Comparison of ENCODE assay signal across 18 cellular contexts in the genomic region with DNA sequence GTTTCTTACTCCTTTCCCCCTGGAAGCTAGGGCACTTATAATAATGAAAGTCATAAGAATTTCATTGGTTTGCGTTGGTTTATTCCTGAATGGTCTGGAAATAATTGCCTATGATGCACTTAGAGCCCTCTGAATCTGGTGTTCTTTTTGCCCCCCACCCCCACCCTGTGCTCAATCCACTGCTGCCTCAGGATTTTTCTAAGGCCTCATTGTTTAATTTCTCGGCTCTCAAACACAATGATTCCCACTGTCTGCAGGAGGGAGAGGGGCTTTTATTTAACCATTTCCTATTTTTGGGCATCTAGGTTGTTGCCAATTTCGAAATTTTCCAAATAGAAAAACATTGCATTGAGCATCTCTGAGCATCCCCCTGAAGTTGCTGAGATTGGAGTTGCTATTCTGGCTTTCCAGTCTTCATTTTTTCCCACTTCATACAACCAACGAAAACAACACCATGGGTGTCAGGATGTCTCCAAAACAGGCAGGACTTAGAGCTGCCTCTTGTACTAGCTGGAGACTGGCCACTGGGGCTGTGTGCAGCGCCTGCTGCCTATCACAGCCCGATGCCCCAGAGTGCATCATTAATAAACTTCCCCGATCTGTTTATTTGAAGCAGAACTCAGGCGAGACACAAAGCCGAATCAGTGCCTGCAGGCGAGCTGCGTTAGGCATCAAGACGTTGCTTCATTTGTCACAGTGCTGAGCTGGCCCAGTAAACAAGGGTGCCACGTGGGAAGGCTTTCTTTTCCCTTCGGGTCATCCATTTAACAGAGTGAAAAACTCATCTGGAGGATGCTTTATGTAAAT. TPM values are rescaled to one million over a fixed set of nuclear protein-coding genes. Genes with fewer than 3 reads are reported as not detected.
A peak's percentile ranks its signal among the peaks of the same experiment; 100 is the strongest.
DNase-seq lines count a peak whose midpoint lies in the region; ATAC-seq and TF ChIP-seq lines count a peak whose summit lies in the region.
"Had no signal": no experiment of that assay in that cellular context is flagged by ENCODE, and none has a peak within 500 bp of the region (broad histone marks: within the 10 kb centered on the region; RNA-seq: fewer than 3 reads in every experiment).

No MANE protein-coding gene starts in this region.

- no peaks in the 10 kb centered on the region for H4K20me1 ChIP-seq in BLaER1
- no peaks in the 10 kb centered on the region for H4K20me1 ChIP-seq in osteoblast (ENCODE audit: insufficient read depth, low read length)

- TF ChIP-seq CTCF in osteoblast (IDR thresholded peaks at IDR 0.05; ENCODE audit: extremely low read depth, low read depth, low read length) = no peak
- TF ChIP-seq CTCF in mesothelial cell of epicardium (IDR thresholded peaks at IDR 0.05; ENCODE audit: unreplicated experiment) = no peak
- no peak for TF ChIP-seq CTCF in RWPE1 (conservative IDR thresholded peaks at IDR 0.05; ENCODE audit: low read depth)

- H3K27ac ChIP-seq in BLaER1 = no peak overlapping the region
- H3K27ac ChIP-seq in osteoblast (ENCODE audit: low read depth, low read length) = no peak overlapping the region
- H3K27ac ChIP-seq in RWPE1 = no peak overlapping the region
- H3K27ac ChIP-seq: C4-2B, gastrocnemius medialis, left lung had no signal

- DNase-seq in fibroblast of gingiva (ENCODE audit: low read depth) (peak; percentile 79), osteoblast (ENCODE audit: insufficient read length, low spot score, missing footprints) (peak; percentile 88), mesothelial cell of epicardium (ENCODE audit: low spot score in 2 of 2, unreplicated experiment in 2 of 2) (no peak), RWPE1 (ENCODE audit: low spot score) (no peak), iPS-NIHi11 (ENCODE audit: low spot score) (no peak)
- DNase-seq: activated CD4-positive, alpha-beta T cell treated with anti-CD3 and anti-CD28 coated beads, Interleukin-2, amount 10 ng/mL, durations not matched to agents 24 days and 14 days; cerebellar nuclear complex; gastrocnemius medialis; KG1; left lung; NCI-H2107; stimulated activated CD8-positive, alpha-beta memory T cell treated with anti-CD3 and anti-CD28 coated beads, Interleukin-4, amount 100 ng/mL, for 48 hours had no signal

- H3K79me2 ChIP-seq in osteoblast (ENCODE audit: insufficient read depth, low read length) = no peaks in the 10 kb centered on the region

- no peak overlapping the region for H3K27ac Mint-ChIP-seq in mesothelial cell of epicardium
- H3K27ac Mint-ChIP-seq: activated CD4-positive, alpha-beta T cell treated with anti-CD3 and anti-CD28 coated beads, Interleukin-2, amount 10 ng/mL, durations not matched to agents 24 days and 14 days; activated T-helper 1 cell treated with anti-CD3 and anti-CD28 coated beads, Interleukin-12 subunit alpha, Interleukin-12 subunit beta, Interleukin-2, Interleukin-4 antibody, amounts not matched to agents 30 ng/mL and 10 ng/mL and 1 ng/mL, durations not matched to agents 14 hours and 24 hours and 36 hours had no signal

- H3K4me1 ChIP-seq in BLaER1 = peaks cover 38% of the 10 kb centered on the region
- no peaks in the 10 kb centered on the region for H3K4me1 ChIP-seq in osteoblast (ENCODE audit: insufficient read depth, low read length)

- peak overlapping the region; percentile 46 for H3K4me2 ChIP-seq in BLaER1
- peak overlapping the region; percentile 55 for H3K4me2 ChIP-seq in osteoblast (ENCODE audit: insufficient read depth, low read length)

- no peaks in the 10 kb centered on the region for H3K36me3 ChIP-seq in BLaER1
- no peaks in the 10 kb centered on the region for H3K36me3 ChIP-seq in osteoblast (ENCODE audit: insufficient read depth, low read length)
- H3K36me3 ChIP-seq: gastrocnemius medialis, left lung had no signal

- ATAC-seq in SK-N-SH treated with all-trans-retinoic acid at 6 μM for 48 hours = peak; percentile 57; the same call in 1 of the 3 replicates
- ATAC-seq in GM19023 (IDR thresholded peaks at IDR 0.05; ENCODE audit: unreplicated experiment) = no peak
- ATAC-seq: gastrocnemius medialis, left lung had no signal

- no peak overlapping the region for H3K4me3 Mint-ChIP-seq in mesothelial cell of epicardium
- H3K4me3 Mint-ChIP-seq: activated CD4-positive, alpha-beta T cell treated with anti-CD3 and anti-CD28 coated beads, Interleukin-2, amount 10 ng/mL, durations not matched to agents 24 days and 14 days; activated T-helper 1 cell treated with anti-CD3 and anti-CD28 coated beads, Interleukin-12 subunit alpha, Interleukin-12 subunit beta, Interleukin-2, Interleukin-4 antibody, amounts not matched to agents 30 ng/mL and 10 ng/mL and 1 ng/mL, durations not matched to agents 14 hours and 24 hours and 36 hours had no signal

- CTCF ChIA-PET in RWPE1 (lab: Yijun Ruan, JAX) = interaction anchor here (0.6 to 1.6 kb wide), 3 partner anchors 9 to 22 kb away, joined by 3 to 4 read pairs (median 3); no protein-coding TSS in a partner anchor

- H3K27me3 ChIP-seq in BLaER1 (no peaks in the 10 kb centered on the region), osteoblast (ENCODE audit: insufficient read depth, low read length) (no peaks in the 10 kb centered on the region)
- H3K27me3 ChIP-seq: gastrocnemius medialis, left lung had no signal

- H3K27me3 Mint-ChIP-seq in mesothelial cell of epicardium (ENCODE audit: low read depth) = no peaks in the 10 kb centered on the region
- H3K27me3 Mint-ChIP-seq: activated CD4-positive, alpha-beta T cell treated with anti-CD3 and anti-CD28 coated beads, Interleukin-2, amount 10 ng/mL, durations not matched to agents 24 days and 14 days had no signal

- no peak overlapping the region for H3K9ac ChIP-seq in BLaER1

- H3K4me3 ChIP-seq in BLaER1 = no peak overlapping the region
- peak overlapping the region; percentile 48 for H3K4me3 ChIP-seq in osteoblast (ENCODE audit: insufficient read depth, low read length)
- H3K4me3 ChIP-seq: gastrocnemius medialis, left lung had no signal

- H3K9me3 ChIP-seq in BLaER1 (peaks cover 26% of the 10 kb centered on the region), osteoblast (ENCODE audit: low read depth, low read length) (peaks cover 10% of the 10 kb centered on the region)

- peak overlapping the region; percentile 77 for H2AFZ ChIP-seq in osteoblast (ENCODE audit: low read length)

- H3K4me1 Mint-ChIP-seq in mesothelial cell of epicardium = no peaks in the 10 kb centered on the region
- H3K4me1 Mint-ChIP-seq: activated CD4-positive, alpha-beta T cell treated with anti-CD3 and anti-CD28 coated beads, Interleukin-2, amount 10 ng/mL, durations not matched to agents 24 days and 14 days had no signal

- H3K9me3 Mint-ChIP-seq in mesothelial cell of epicardium = peaks cover 14% of the 10 kb centered on the region
- H3K9me3 Mint-ChIP-seq: activated CD4-positive, alpha-beta T cell treated with anti-CD3 and anti-CD28 coated beads, Interleukin-2, amount 10 ng/mL, durations not matched to agents 24 days and 14 days had no signal

- H3K36me3 Mint-ChIP-seq in mesothelial cell of epicardium = no peaks in the 10 kb centered on the region

- POLR2A ChIA-PET in RWPE1 (lab: Yijun Ruan, JAX; ENCODE audit: low non-redundant PET) = no interaction called here

TF ChIP-seq in SK-N-SH treated with all-trans-retinoic acid at 6 μM for 48 hours, 23 proteins besides CTCF, POLR2A, EP300 and RAD21 (continues in another document):
- no peak for TF ChIP-seq ZNF8 (CRISPR knock-in tag; IDR thresholded peaks at IDR 0.05)
- TF ChIP-seq PATZ1 (CRISPR knock-in tag; IDR thresholded peaks at IDR 0.05; ENCODE audit: borderline replicate concordance) = no peak
- TF ChIP-seq BACH2 (CRISPR knock-in tag; IDR thresholded peaks at IDR 0.05; ENCODE audit: borderline replicate concordance) = no peak
- TF ChIP-seq, protein P1, sequence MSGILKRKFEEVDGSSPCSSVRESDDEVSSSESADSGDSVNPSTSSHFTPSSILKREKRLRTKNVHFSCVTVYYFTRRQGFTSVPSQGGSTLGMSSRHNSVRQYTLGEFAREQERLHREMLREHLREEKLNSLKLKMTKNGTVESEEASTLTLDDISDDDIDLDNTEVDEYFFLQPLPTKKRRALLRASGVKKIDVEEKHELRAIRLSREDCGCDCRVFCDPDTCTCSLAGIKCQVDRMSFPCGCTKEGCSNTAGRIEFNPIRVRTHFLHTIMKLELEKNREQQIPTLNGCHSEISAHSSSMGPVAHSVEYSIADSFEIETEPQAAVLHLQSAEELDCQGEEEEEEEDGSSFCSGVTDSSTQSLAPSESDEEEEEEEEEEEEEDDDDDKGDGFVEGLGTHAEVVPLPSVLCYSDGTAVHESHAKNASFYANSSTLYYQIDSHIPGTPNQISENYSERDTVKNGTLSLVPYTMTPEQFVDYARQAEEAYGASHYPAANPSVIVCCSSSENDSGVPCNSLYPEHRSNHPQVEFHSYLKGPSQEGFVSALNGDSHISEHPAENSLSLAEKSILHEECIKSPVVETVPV (CRISPR knock-in tag; IDR thresholded peaks at IDR 0.05) = no peak
- no peak for TF ChIP-seq ZFP3 (CRISPR knock-in tag; IDR thresholded peaks at IDR 0.05)
- TF ChIP-seq, protein P2, sequence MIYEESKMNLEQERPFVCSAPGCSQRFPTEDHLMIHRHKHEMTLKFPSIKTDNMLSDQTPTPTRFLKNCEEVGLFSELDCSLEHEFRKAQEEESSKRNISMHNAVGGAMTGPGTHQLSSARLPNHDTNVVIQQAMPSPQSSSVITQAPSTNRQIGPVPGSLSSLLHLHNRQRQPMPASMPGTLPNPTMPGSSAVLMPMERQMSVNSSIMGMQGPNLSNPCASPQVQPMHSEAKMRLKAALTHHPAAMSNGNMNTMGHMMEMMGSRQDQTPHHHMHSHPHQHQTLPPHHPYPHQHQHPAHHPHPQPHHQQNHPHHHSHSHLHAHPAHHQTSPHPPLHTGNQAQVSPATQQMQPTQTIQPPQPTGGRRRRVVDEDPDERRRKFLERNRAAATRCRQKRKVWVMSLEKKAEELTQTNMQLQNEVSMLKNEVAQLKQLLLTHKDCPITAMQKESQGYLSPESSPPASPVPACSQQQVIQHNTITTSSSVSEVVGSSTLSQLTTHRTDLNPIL (CRISPR knock-in tag; IDR thresholded peaks at IDR 0.05; ENCODE audit: low read depth) = no peak
- no peak for TF ChIP-seq ZFP30 (CRISPR knock-in tag; IDR thresholded peaks at IDR 0.05)
- no peak for TF ChIP-seq ZNF70 (CRISPR knock-in tag; IDR thresholded peaks at IDR 0.05)

RNA-seq across cellular contexts. Expression of gene PCARE, which starts 1.8 kb away (rescaled TPM):
- total RNA-seq in osteoblast (not detected in 2 replicates), mesothelial cell of epicardium (0.07 to 0.22 TPM (median 0.09 TPM) in 3 replicates)
- total RNA-seq: activated CD4-positive, alpha-beta T cell treated with anti-CD3 and anti-CD28 coated beads, Interleukin-2, amount 10 ng/mL, durations not matched to agents 24 days and 14 days; activated T-helper 1 cell treated with anti-CD3 and anti-CD28 coated beads, Interleukin-12 subunit alpha, Interleukin-12 subunit beta, Interleukin-2, Interleukin-4 antibody, amounts not matched to agents 30 ng/mL and 10 ng/mL and 1 ng/mL, durations not matched to agents 14 hours and 24 hours and 36 hours; T-helper 1 cell treated with Interleukin-12 subunit alpha and Interleukin-12 subunit beta and Interleukin-4 antibody, amounts not matched to agents 30 ng/mL and 1 ng/mL, for 36 hours had no signal

RNA-seq across cellular contexts. Expression of gene CLIP4, which starts 39.1 kb away (rescaled TPM):
- total RNA-seq in osteoblast (124 and 136 TPM in 2 replicates), mesothelial cell of epicardium (28.7 to 31.7 TPM (median 28.8 TPM) in 3 replicates)

Comparison
In these comparisons a context has a peak if more than half of its experiments do, and no peak if none do; other contexts are left out.
1. DNase-seq: peak in fibroblast of gingiva (single experiment) and osteoblast (single experiment); none in mesothelial cell of epicardium (0 of 2), RWPE1 (single experiment) and iPS-NIHi11 (single experiment).